Comparison of ENCODE assay signal across 17 cellular contexts in the genomic region with DNA sequence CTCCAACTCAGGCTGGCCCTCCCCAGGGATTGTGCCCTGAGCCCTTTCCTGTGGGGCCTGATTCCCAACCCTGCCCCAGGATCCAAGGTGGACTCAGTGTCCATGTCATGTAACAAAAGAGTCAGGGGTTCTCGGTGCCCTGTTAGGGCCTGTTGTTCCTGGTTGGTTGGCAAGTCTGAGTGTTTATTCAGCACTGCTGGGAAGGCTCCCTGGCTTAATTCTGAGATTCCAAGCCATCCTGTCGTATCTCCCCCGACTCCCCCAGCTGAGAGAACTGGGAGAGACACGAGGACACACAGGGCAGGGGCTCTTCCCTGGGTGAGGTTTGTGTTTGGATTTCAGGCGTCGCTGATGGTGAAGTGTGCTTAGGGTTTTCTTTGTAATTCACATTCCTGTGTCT.
"Had no signal": no experiment of that assay in that cellular context is flagged by ENCODE, and none has a peak within 500 bp of the region (broad histone marks: within the 10 kb centered on the region; RNA-seq: fewer than 3 reads in every experiment).

No MANE protein-coding gene starts in this region.

- H3K27ac ChIP-seq: esophagus muscularis mucosa, gastroesophageal sphincter, heart left ventricle had no signal

- H3K27me3 Mint-ChIP-seq: activated B cell treated with CpG ODN at 0.5 μM for 24 hours; activated CD8-positive, alpha-beta T cell treated with anti-CD3 and anti-CD28 coated beads for 36 hours; activated naive CD8-positive, alpha-beta T cell treated with anti-CD3 and anti-CD28 coated beads, Interleukin-2, amount 10 ng/mL, durations not matched to agents 7 days and 5 days; activated T-cell treated with anti-CD3 and anti-CD28 coated beads, Interleukin-2, amount 50 U/mL, for 24 hours; progenitor cell of endocrine pancreas; stimulated activated naive B cell treated with anti-CD40 and anti-IgM and Interleukin-4, amounts not matched to agents 10 μg/mL and 1 μg/mL and 100 μg/mL, for 72 hours had no signal

- ATAC-seq: activated CD8-positive, alpha-beta T cell treated with anti-CD3 and anti-CD28 coated beads for 36 hours; gastroesophageal sphincter; heart left ventricle; natural killer cell; stimulated activated naive B cell treated with anti-CD40 and anti-IgM and Interleukin-4, amounts not matched to agents 10 μg/mL and 1 μg/mL and 100 μg/mL, for 72 hours had no signal

- H3K27ac Mint-ChIP-seq: activated B cell treated with CpG ODN at 0.5 μM for 24 hours; activated CD8-positive, alpha-beta T cell treated with anti-CD3 and anti-CD28 coated beads for 36 hours; activated naive CD8-positive, alpha-beta T cell treated with anti-CD3 and anti-CD28 coated beads, Interleukin-2, amount 10 ng/mL, durations not matched to agents 7 days and 5 days; activated T-cell treated with anti-CD3 and anti-CD28 coated beads, Interleukin-2, amount 50 U/mL, for 24 hours; activated T-helper 2 cell treated with anti-CD3 and anti-CD28 coated beads, Interferon-gamma antibody, Interleukin-2, Interleukin-4, amounts not matched to agents 10 μg/mL and 5 μg/mL and 100 μg/mL, durations not matched to agents 14 hours and 24 hours and 36 hours; natural killer cell; progenitor cell of endocrine pancreas; stimulated activated naive B cell treated with anti-CD40 and anti-IgM and Interleukin-4, amounts not matched to agents 10 μg/mL and 1 μg/mL and 100 μg/mL, for 72 hours; T-helper 2 cell treated with Interferon-gamma antibody and Interleukin-4, amounts not matched to agents 5 μg/mL and 100 μg/mL, for 36 hours had no signal

- H3K36me3 Mint-ChIP-seq: activated naive CD8-positive, alpha-beta T cell treated with anti-CD3 and anti-CD28 coated beads, Interleukin-2, amount 10 ng/mL, durations not matched to agents 7 days and 5 days; natural killer cell had no signal

- H3K9me3 ChIP-seq: esophagus muscularis mucosa, gastroesophageal sphincter, heart left ventricle had no signal

- H3K9me3 Mint-ChIP-seq: activated B cell treated with CpG ODN at 0.5 μM for 24 hours; activated CD8-positive, alpha-beta T cell treated with anti-CD3 and anti-CD28 coated beads for 36 hours; activated naive CD8-positive, alpha-beta T cell treated with anti-CD3 and anti-CD28 coated beads, Interleukin-2, amount 10 ng/mL, durations not matched to agents 7 days and 5 days; activated T-cell treated with anti-CD3 and anti-CD28 coated beads, Interleukin-2, amount 50 U/mL, for 24 hours; activated T-helper 2 cell treated with anti-CD3 and anti-CD28 coated beads, Interferon-gamma antibody, Interleukin-2, Interleukin-4, amounts not matched to agents 10 μg/mL and 5 μg/mL and 100 μg/mL, durations not matched to agents 14 hours and 24 hours and 36 hours; natural killer cell; stimulated activated naive B cell treated with anti-CD40 and anti-IgM and Interleukin-4, amounts not matched to agents 10 μg/mL and 1 μg/mL and 100 μg/mL, for 72 hours; T-helper 2 cell treated with Interferon-gamma antibody and Interleukin-4, amounts not matched to agents 5 μg/mL and 100 μg/mL, for 36 hours had no signal

- H3K27me3 ChIP-seq: esophagus muscularis mucosa, gastroesophageal sphincter, heart left ventricle had no signal

- H3K36me3 ChIP-seq: esophagus muscularis mucosa, gastroesophageal sphincter, heart left ventricle had no signal

- H3K4me3 Mint-ChIP-seq: activated B cell treated with CpG ODN at 0.5 μM for 24 hours; activated CD8-positive, alpha-beta T cell treated with anti-CD3 and anti-CD28 coated beads for 36 hours; activated naive CD8-positive, alpha-beta T cell treated with anti-CD3 and anti-CD28 coated beads, Interleukin-2, amount 10 ng/mL, durations not matched to agents 7 days and 5 days; activated T-cell treated with anti-CD3 and anti-CD28 coated beads, Interleukin-2, amount 50 U/mL, for 24 hours; natural killer cell; stimulated activated naive B cell treated with anti-CD40 and anti-IgM and Interleukin-4, amounts not matched to agents 10 μg/mL and 1 μg/mL and 100 μg/mL, for 72 hours; T-helper 2 cell treated with Interferon-gamma antibody and Interleukin-4, amounts not matched to agents 5 μg/mL and 100 μg/mL, for 36 hours had no signal

- DNase-seq: activated B cell treated with CpG ODN at 0.5 μM for 24 hours; activated CD4-positive, alpha-beta T cell treated with anti-CD3 and anti-CD28 coated beads for 48 hours; activated CD8-positive, alpha-beta T cell treated with anti-CD3 and anti-CD28 coated beads for 36 hours; activated naive CD4-positive, alpha-beta T cell treated with Interleukin-2 at 50 U/mL for 16 hours; activated naive CD8-positive, alpha-beta T cell treated with anti-CD3 and anti-CD28 coated beads, Interleukin-2, amount 10 ng/mL, durations not matched to agents 7 days and 5 days; activated T-cell treated with anti-CD3 and anti-CD28 coated beads, Interleukin-2, amount 50 U/mL, for 24 hours; amygdala; effector CD8-positive, alpha-beta T cell; heart left ventricle; natural killer cell; nucleus accumbens; stimulated activated naive B cell treated with anti-CD40 and anti-IgM and Interleukin-4, amounts not matched to agents 10 μg/mL and 1 μg/mL and 100 μg/mL, for 72 hours had no signal

- H3K4me3 ChIP-seq: esophagus muscularis mucosa, gastroesophageal sphincter, heart left ventricle had no signal
